ENCODE assay signal across 1 cellular context in the genomic region with DNA sequence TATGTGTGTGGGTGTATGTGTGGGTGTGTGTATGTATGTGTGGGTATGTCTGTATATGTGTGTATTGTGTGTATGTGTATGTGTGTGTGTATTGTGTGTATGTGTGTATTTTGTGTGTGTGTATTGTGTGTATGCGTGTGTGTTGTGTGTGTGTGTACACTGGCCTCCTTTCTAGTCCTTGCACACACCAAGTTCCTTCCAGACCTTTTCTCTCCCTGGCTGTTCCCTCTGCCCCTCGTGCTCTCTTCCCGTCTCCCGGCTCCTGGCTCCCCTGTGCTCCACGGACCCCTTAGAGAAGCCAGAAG.
TF ChIP-seq lines count a peak whose summit lies in the region.

No MANE protein-coding gene starts in this region.

TF ChIP-seq in H1, 55 proteins besides CTCF, POLR2A, EP300 and RAD21:
- TF ChIP-seq CHD2 (IDR thresholded peaks at IDR 0.05; ENCODE audit: low read length), result no peak
- TF ChIP-seq SP2 (IDR thresholded peaks at IDR 0.05; ENCODE audit: low read length), result no peak
- TF ChIP-seq PHF8 (conservative IDR thresholded peaks at IDR 0.05; ENCODE audit: low read depth, low read length), result no peak
- TF ChIP-seq ZNF274 (IDR thresholded peaks at IDR 0.05; ENCODE audit: borderline replicate concordance, extremely low read depth, low read length), result no peak
